Comparison of ENCODE assay signal across 8 cellular contexts in genomic region chr6:89638320-89639195, GRCh38. TPM values are rescaled to one million over a fixed set of nuclear protein-coding genes. Genes with fewer than 3 reads are reported as not detected.
DNase-seq lines count a peak whose midpoint lies in the region; ATAC-seq and TF ChIP-seq lines count a peak whose summit lies in the region.

TSS of gene LYRM2 (minus strand) at chr6:89638747. CDS start at chr6:89638716, 31 bp downstream.

- peak within 1 kb of the TSS; percentile 95 to 100 (median 99) for H3K27ac Mint-ChIP-seq in CD8-positive, alpha-beta memory T cell

- DNase-seq in CD8-positive, alpha-beta memory T cell: peak; percentile 83 to 94 (median 91)
- DNase-seq in HS-27A (ENCODE audit: low read depth) (peak; percentile 62), NK-92 (lab: John Stamatoyannopoulos, UW; ENCODE audit: unreplicated experiment) (peak; percentile 46), lung (ENCODE audit: low spot score) (peak; percentile 96)
- DNase-seq in activated CD8-positive, alpha-beta memory T cell treated with anti-CD3 and anti-CD28 coated beads for 1 hour (ENCODE audit: extremely low read depth in 1 of 2, low read depth in 1 of 2): peak; percentile 76 to 83
- peak; percentile 85 for DNase-seq in effector CD4-positive, alpha-beta T cell
- peak; percentile 78 to 86 (median 81) for DNase-seq in stimulated activated CD4-positive, alpha-beta T cell treated with anti-CD3 and anti-CD28 coated beads, TNF-alpha, amount 100 ng/mL, for 4 hours (ENCODE audit: low read depth in 3 of 3)

- H3K9me3 Mint-ChIP-seq in CD8-positive, alpha-beta memory T cell: peaks cover 0 to 2% (median 0%) of the 10 kb centered on the region in 5 donors

- no peaks in the 10 kb centered on the region for H3K9me3 ChIP-seq in CD8-positive, alpha-beta memory T cell (ENCODE audit: low read length)
- H3K9me3 ChIP-seq in lung (ENCODE audit: control insufficient read depth in 2 of 2, insufficient read depth in 1 of 2, low read length in 1 of 2): no peaks in the 10 kb centered on the region

- H3K4me3 Mint-ChIP-seq in CD8-positive, alpha-beta memory T cell: peak within 1 kb of the TSS; percentile 88 to 99 (median 95)

- H3K4me1 ChIP-seq in CD8-positive, alpha-beta memory T cell (ENCODE audit: insufficient read depth, low read length): peaks cover 14% of the 10 kb centered on the region
- H3K4me1 ChIP-seq in lung (ENCODE audit: control insufficient read depth in 2 of 2, insufficient read depth in 2 of 2, low read length in 2 of 2): peaks cover 0 to 8% of the 10 kb centered on the region in 2 donors

- WGBS in lung, 2 donors: 1 to 2% methylated on average over 58 of the region's 58 CpGs

- H3K4me1 Mint-ChIP-seq in CD8-positive, alpha-beta memory T cell: peaks cover 26 to 42% (median 38%) of the 10 kb centered on the region in 3 donors

- peak; percentile 99 for ATAC-seq in GM19467 (IDR thresholded peaks at IDR 0.05; ENCODE audit: unreplicated experiment)
- peak; percentile 99 for ATAC-seq in lung (ENCODE audit: insufficient read depth, low FRiP score)

- POLR2A ChIA-PET in CD8-positive, alpha-beta memory T cell (lab: Charles Lee): interaction anchor here (0.6 to 1.7 kb wide), 5 partner anchors 16 to 656 kb away, joined by 3 to 7 read pairs (median 3); partner anchors contain the start of genes CASP8AP2 and PNRC1

- peak within 1 kb of the TSS; percentile 96 for H3K27ac ChIP-seq in CD8-positive, alpha-beta memory T cell (ENCODE audit: low read depth, low read length)
- peak within 1 kb of the TSS; percentile 94 to 96 for H3K27ac ChIP-seq in lung (ENCODE audit: low read depth in 1 of 2, low read length in 1 of 2)

- no peaks in the 10 kb centered on the region for H3K27me3 ChIP-seq in CD8-positive, alpha-beta memory T cell (ENCODE audit: insufficient read depth, low read length, poor library complexity, severe bottlenecking)
- no peaks in the 10 kb centered on the region for H3K27me3 ChIP-seq in lung (ENCODE audit: control insufficient read depth, insufficient read depth)

- H3K27me3 Mint-ChIP-seq in CD8-positive, alpha-beta memory T cell: no peaks in the 10 kb centered on the region

- peak within 1 kb of the TSS; percentile 92 for H3K4me3 ChIP-seq in CD8-positive, alpha-beta memory T cell (ENCODE audit: low read length)
- peak within 1 kb of the TSS; percentile 84 for H3K4me3 ChIP-seq in lung

- H3K36me3 Mint-ChIP-seq in CD8-positive, alpha-beta memory T cell: peaks cover 7 to 54% (median 10%) of the 10 kb centered on the region in 3 donors

- CTCF ChIA-PET in CD8-positive, alpha-beta memory T cell (lab: Charles Lee): interaction anchor here (1.0 to 3.5 kb wide), 4 partner anchors 29 to 668 kb away, joined by 3 to 13 read pairs (median 6); partner anchors contain the start of gene ANKRD6

- TF ChIP-seq CTCF in lung (IDR thresholded peaks at IDR 0.05; ENCODE audit: control extremely low read depth, extremely low read depth): no peak

- H3K36me3 ChIP-seq in CD8-positive, alpha-beta memory T cell (ENCODE audit: insufficient read depth, low read length): peaks cover 15% of the 10 kb centered on the region
- peaks cover 3 to 5% of the 10 kb centered on the region in 2 donors for H3K36me3 ChIP-seq in lung (ENCODE audit: control insufficient read depth in 2 of 2, insufficient read depth in 2 of 2, low read length in 2 of 2)

RNA-seq across cellular contexts. Expression of gene LYRM2, which starts in this region (rescaled TPM):
- total RNA-seq in CD8-positive, alpha-beta memory T cell: 10 to 100 TPM; 42.8 to 46.2 TPM
- 85.6 TPM for polyA plus RNA-seq in CD8-positive, alpha-beta memory T cell
- 10 to 100 TPM; 26.1 to 38.1 TPM for total RNA-seq in lung
- polyA plus RNA-seq in lung: 10 to 100 TPM; 25.6 to 28.1 TPM

Comparison
In these comparisons a context has a peak if more than half of its experiments do, and no peak if none do; other contexts are left out.
1. Peak in every context shown above with its lines: DNase-seq, ATAC-seq, H3K4me3 ChIP-seq and H3K27ac ChIP-seq.
2. DNase-seq: peak in every context shown above with its lines; median percentile 96 in lung; 91 in CD8-positive, alpha-beta memory T cell; 85 in effector CD4-positive, alpha-beta T cell; 81 in stimulated activated CD4-positive, alpha-beta T cell treated with anti-CD3 and anti-CD28 coated beads, TNF-alpha, amount 100 ng/mL, for 4 hours; 80 in activated CD8-positive, alpha-beta memory T cell treated with anti-CD3 and anti-CD28 coated beads for 1 hour; 62 in HS-27A; 46 in NK-92.